23 cellular contexts compared by ENCODE assay signal in the genomic region with DNA sequence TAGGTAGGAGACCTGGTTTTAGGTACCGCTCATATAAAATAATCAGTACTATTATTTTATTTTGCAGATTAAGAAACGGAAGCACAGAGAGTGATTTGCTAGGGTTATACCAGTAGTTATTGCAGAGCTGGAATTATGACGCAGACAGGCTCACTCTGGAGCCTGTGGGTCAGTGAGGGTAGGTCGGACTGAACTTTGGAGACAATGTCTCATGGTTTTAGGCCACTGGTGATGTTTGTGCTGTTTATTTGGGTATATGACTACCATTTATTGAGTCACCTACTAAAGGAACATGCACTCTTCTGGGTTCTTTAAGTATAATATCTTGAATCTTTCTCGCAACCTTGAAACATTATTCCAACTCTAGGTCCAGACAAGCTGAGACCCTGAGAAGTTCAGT. TPM values are rescaled to one million over a fixed set of nuclear protein-coding genes. Genes with fewer than 3 reads are reported as not detected.
A peak's percentile ranks its signal among the peaks of the same experiment; 100 is the strongest.
DNase-seq lines count a peak whose midpoint lies in the region; ATAC-seq, FAIRE-seq and TF ChIP-seq lines count a peak whose summit lies in the region.
"Had no signal": no experiment of that assay in that cellular context is flagged by ENCODE, and none has a peak within 500 bp of the region (broad histone marks: within the 10 kb centered on the region; RNA-seq: fewer than 3 reads in every experiment).

No MANE protein-coding gene starts in this region.

- TF ChIP-seq CTCF in IMR-90 (conservative IDR thresholded peaks at IDR 0.05; ENCODE audit: low read depth, low read length) (no peak), H1 (IDR thresholded peaks at IDR 0.05; ENCODE audit: control extremely low read depth in 1 of 3, insufficient read depth in 1 of 3, low read depth in 1 of 3, low read length in 3 of 3) (no peak), HepG2 (CRISPR knock-in tag; IDR thresholded peaks at IDR 0.05) (no peak), thyroid gland (IDR thresholded peaks at IDR 0.05) (no peak)

- peak overlapping the region; percentile 88; the same call in 1 of the 2 replicates for H2AK5ac ChIP-seq in IMR-90 (ENCODE audit: low read depth, low read length)
- H2AK5ac ChIP-seq in H1 (ENCODE audit: low read depth, low read length): no peak overlapping the region

- H2BK15ac ChIP-seq in IMR-90 (ENCODE audit: low read depth, low read length) (peak overlapping the region; percentile 75; the same call in 2 of the 3 replicates), H1 (ENCODE audit: low read length) (0 out of 2 replicates have a peak overlapping the region, but pooled peaks have one; percentile 49)

- peaks cover 8% of the 10 kb centered on the region for H3K9me1 ChIP-seq in IMR-90 (ENCODE audit: insufficient read depth, low read length)

- TF ChIP-seq RAD21 in IMR-90 (IDR thresholded peaks at IDR 0.05; ENCODE audit: low read length): no peak
- TF ChIP-seq RAD21 in H1 (IDR thresholded peaks at IDR 0.05 in 1 of 2, conservative IDR thresholded peaks at IDR 0.05 in 1 of 2; ENCODE audit: low read depth in 2 of 2, low read length in 2 of 2): no peak
- no peak for TF ChIP-seq RAD21 in HepG2 (CRISPR knock-in tag; IDR thresholded peaks at IDR 0.05)

- H3K79me2 ChIP-seq in H1 (ENCODE audit: control insufficient read depth in 1 of 2, insufficient read depth in 2 of 2, low read length in 2 of 2): no peaks in the 10 kb centered on the region
- no peaks in the 10 kb centered on the region for H3K79me2 ChIP-seq in HepG2 (ENCODE audit: insufficient read depth, low read length)

- H3K4me3 ChIP-seq in IMR-90 (ENCODE audit: insufficient read depth, low read depth, low read length) (no peak overlapping the region), H1 (ENCODE audit: extremely low read depth in 1 of 4, insufficient read depth in 2 of 4, low read depth in 3 of 4, low read length in 4 of 4) (no peak overlapping the region), HepG2 (replicated peaks in 1 of 3; ENCODE audit: insufficient read depth in 1 of 3, low read depth in 2 of 3, low read length in 3 of 3) (no peak overlapping the region), thyroid gland (replicated peaks in 1 of 3) (no peak overlapping the region)

- H4K91ac ChIP-seq in IMR-90 (ENCODE audit: insufficient read depth, low read depth, low read length): 0 out of 2 replicates have a peak overlapping the region, but pooled peaks have one; percentile 38
- no peak overlapping the region for H4K91ac ChIP-seq in H1 (replicated peaks; ENCODE audit: insufficient read length, low read length)

- H2BK20ac ChIP-seq in IMR-90 (ENCODE audit: low read depth, low read length) (peak overlapping the region; percentile 75; the same call in 1 of the 2 replicates), H1 (ENCODE audit: low read length) (no peak overlapping the region)

- H2BK5ac ChIP-seq in IMR-90 (ENCODE audit: low read depth, low read length, poor library complexity, severe bottlenecking) (no peak overlapping the region), H1 (ENCODE audit: low read depth, low read length) (no peak overlapping the region)

- no peak for ATAC-seq in IMR-90 (ENCODE audit: low read depth)
- ATAC-seq in HepG2: no peak
- no peak for ATAC-seq in GM21825 (IDR thresholded peaks at IDR 0.05; ENCODE audit: unreplicated experiment)

- peaks cover 0 to 17% of the 10 kb centered on the region in 2 experiments; a peak in 3 of 4 replicates for H3K79me1 ChIP-seq in IMR-90 (ENCODE audit: low read depth in 1 of 2, low read length in 2 of 2)
- no peaks in the 10 kb centered on the region for H3K79me1 ChIP-seq in H1 (ENCODE audit: low read depth, low read length)

- H3K56ac ChIP-seq in IMR-90 (ENCODE audit: extremely low read depth, insufficient read depth, low read length): no peak overlapping the region
- H3K56ac ChIP-seq in H1 (replicated peaks; ENCODE audit: insufficient read length, low read depth, low read length): no peak overlapping the region

- no peak overlapping the region for H3K4me2 ChIP-seq in IMR-90 (ENCODE audit: low read depth, low read length)
- no peak overlapping the region for H3K4me2 ChIP-seq in H1 (ENCODE audit: insufficient read depth in 1 of 2, low read depth in 2 of 2, low read length in 2 of 2)
- H3K4me2 ChIP-seq in HepG2 (ENCODE audit: low read depth, low read length): peak overlapping the region; percentile 2; the same call in 1 of the 2 replicates
- H3K4me2 ChIP-seq: SK-N-SH had no signal

- H4K8ac ChIP-seq in IMR-90 (ENCODE audit: low read depth in 2 of 2, low read length in 2 of 2): 0 out of 4 replicates have a peak overlapping the region, but pooled peaks have one; percentile 26 to 29
- H4K8ac ChIP-seq in H1 (ENCODE audit: extremely low read depth, insufficient read depth, low read length): no peak overlapping the region

- H2BK120ac ChIP-seq in IMR-90 (ENCODE audit: low read depth, low read length) (0 out of 2 replicates have a peak overlapping the region, but pooled peaks have one; percentile 16), H1 (replicated peaks; ENCODE audit: low read depth, low read length) (no peak overlapping the region)

- dilution Hi-C loops in IMR-90 (cut with HindIII; ENCODE audit: low sequenced_read_pairs, unreplicated experiment): no loop called here

- H3K18ac ChIP-seq in IMR-90 (ENCODE audit: low read depth, low read length) (peak overlapping the region; percentile 66), H1 (ENCODE audit: extremely low read depth, low read length) (no peak overlapping the region)

- no peak for FAIRE-seq in H1 (lab: Jason Lieb, UNC)
- no peak for FAIRE-seq in HepG2 (lab: Jason Lieb, UNC)
- FAIRE-seq: A204.1, G401.6, RCC 7860 had no signal

- TF ChIP-seq EP300 in H1 (IDR thresholded peaks at IDR 0.05; ENCODE audit: borderline replicate concordance in 1 of 2, low read depth in 2 of 2, low read length in 2 of 2) (no peak), HepG2 (IDR thresholded peaks at IDR 0.05; ENCODE audit: low read depth in 2 of 2, low read length in 2 of 2) (no peak), HepG2 (CRISPR knock-in tag; IDR thresholded peaks at IDR 0.05; ENCODE audit: borderline replicate concordance) (no peak)

- BruUV-seq in IMR-90 (replicated peaks; lab: Mats Ljungman, UMichigan) (no TSS peak), HepG2 (replicated peaks; lab: Mats Ljungman, UMichigan) (no TSS peak)

- H3K9me3 ChIP-seq in IMR-90 (ENCODE audit: control insufficient read depth, insufficient read depth, low read length) (no peaks in the 10 kb centered on the region), H1 (ENCODE audit: insufficient read depth in 2 of 2, low read depth in 1 of 2, low read length in 1 of 2) (no peaks in the 10 kb centered on the region), HepG2 (ENCODE audit: low read length) (no peaks in the 10 kb centered on the region), thyroid gland (no peaks in the 10 kb centered on the region)
- H3K9me3 ChIP-seq: SK-N-SH had no signal

- intact Hi-C loops in IMR-90 (cut with micrococcal nuclease): no loop called here
- intact Hi-C loops in HepG2 (cut with micrococcal nuclease; ENCODE audit: unreplicated experiment): loop anchor here (5.0 kb wide), 1 partner anchor 33 kb away; a partner anchor contains a TSS
- intact Hi-C loops in thyroid gland (cut with DNase I): no loop called here

- no peak overlapping the region for H2BK12ac ChIP-seq in H1 (ENCODE audit: low read depth, low read length)

- DNase-seq in IMR-90 (peak; percentile 55), H1 (ENCODE audit: low read depth in 1 of 2, low spot score in 2 of 2) (no peak), HepG2 (ENCODE audit: low spot score) (no peak), thyroid gland (no peak), UCSD-AML1 (lab: John Stamatoyannopoulos, UW; ENCODE audit: unreplicated experiment) (no peak)
- DNase-seq in effector CD8-positive, alpha-beta T cell (lab: John Stamatoyannopoulos, UW): no peak
- DNase-seq: C1 segment of cervical spinal cord; CD4-positive, alpha-beta memory T cell; COR-L47; KBM-7; MV-4-11; NCI-H1105; NCI-H1436 treated with DMSO at 0.1 percent for 48 hours; NCI-H187 treated with DMSO at 0.1 percent for 48 hours; NCI-H2171 treated with DMSO at 0.1 percent for 48 hours; NCI-H524; NCI-H774; SIG-M5; SK-N-SH had no signal

- peak overlapping the region; percentile 86 for H3K14ac ChIP-seq in IMR-90 (replicated peaks; ENCODE audit: low read depth, low read length)
- no peak overlapping the region for H3K14ac ChIP-seq in H1 (ENCODE audit: insufficient read length)

- H4K20me1 ChIP-seq in IMR-90 (ENCODE audit: insufficient read depth, low read length): no peaks in the 10 kb centered on the region
- H4K20me1 ChIP-seq in H1 (replicated peaks in 1 of 2; ENCODE audit: control insufficient read depth in 1 of 2, insufficient read depth in 2 of 2, low read length in 2 of 2): no peaks in the 10 kb centered on the region
- no peaks in the 10 kb centered on the region for H4K20me1 ChIP-seq in HepG2 (ENCODE audit: insufficient read depth, low read length)

- no peak overlapping the region for H2AK9ac ChIP-seq in IMR-90 (replicated peaks; ENCODE audit: low read depth, low read length, poor library complexity)

- TF ChIP-seq POLR2A in IMR-90 (IDR thresholded peaks at IDR 0.05; ENCODE audit: low read depth, low read length) (0 out of 2 replicates have a peak, but pooled peaks have one; percentile 16), H1 (IDR thresholded peaks at IDR 0.05; ENCODE audit: control extremely low read depth in 1 of 2, low read depth in 2 of 2, low read length in 2 of 2) (no peak), HepG2 (IDR thresholded peaks at IDR 0.05; ENCODE audit: insufficient read depth in 1 of 2, low read depth in 2 of 2, low read length in 2 of 2) (no peak), thyroid gland (IDR thresholded peaks at IDR 0.05) (no peak)

- H3K27ac ChIP-seq in IMR-90 (ENCODE audit: insufficient read depth, low read length) (peak overlapping the region; percentile 34; the same call in 1 of the 2 replicates), H1 (ENCODE audit: low read depth, low read length) (no peak overlapping the region), HepG2 (ENCODE audit: extremely low read length, insufficient read depth, low read length) (peak overlapping the region; percentile 20), thyroid gland (peak overlapping the region in 2 of 3 donors; percentile 49 to 70)

- H3K4ac ChIP-seq in IMR-90 (ENCODE audit: low read depth, low read length): peak overlapping the region; percentile 61; the same call in 1 of the 2 replicates
- no peak overlapping the region for H3K4ac ChIP-seq in H1 (replicated peaks; ENCODE audit: insufficient read length, low read depth, low read length)

- no peaks in the 10 kb centered on the region for H3K27me3 ChIP-seq in IMR-90 (ENCODE audit: control insufficient read depth, insufficient read depth, low read length)
- H3K27me3 ChIP-seq in H1 (replicated peaks in 1 of 4; ENCODE audit: control insufficient read depth in 3 of 4, extremely low read depth in 1 of 4, insufficient read depth in 3 of 4, low read length in 3 of 4): no peaks in the 10 kb centered on the region
- no peaks in the 10 kb centered on the region for H3K27me3 ChIP-seq in HepG2 (ENCODE audit: control insufficient read depth in 1 of 2, insufficient read depth in 2 of 2, low read length in 2 of 2)
- no peaks in the 10 kb centered on the region for H3K27me3 ChIP-seq in thyroid gland

- CTCF ChIA-PET in IMR-90 (lab: Yijun Ruan, JAX): interaction anchor here (0.7 to 0.9 kb wide), 2 partner anchors 13 to 247 kb away, joined by 3 to 4 read pairs; no protein-coding TSS in a partner anchor
- CTCF ChIA-PET in H1 (lab: Charles Lee; ENCODE audit: partially characterized antibody): interaction anchor here (0.6 to 1.9 kb wide), 5 partner anchors 17 to 132 kb away, joined by 3 to 6 read pairs (median 3); no protein-coding TSS in a partner anchor
- CTCF ChIA-PET in HepG2 (lab: Yijun Ruan, JAX; ENCODE audit: low intra/inter-chr PET ratio, low total read pairs): no interaction called here

- peaks cover 2% of the 10 kb centered on the region; the same call in 1 of the 2 replicates for H3K23me2 ChIP-seq in H1 (ENCODE audit: low read depth, low read length)

- H3K23ac ChIP-seq in IMR-90 (ENCODE audit: low read depth, low read length) (peak overlapping the region; percentile 6; the same call in 1 of the 2 replicates), H1 (ENCODE audit: insufficient read length) (no peak overlapping the region)

- POLR2A ChIA-PET in IMR-90 (lab: Charles Lee; ENCODE audit: unreplicated experiment): interaction anchor here (0.8 kb wide), 1 partner anchor 45 kb away, joined by 3 read pairs; no protein-coding TSS in a partner anchor
- POLR2A ChIA-PET in H1 (lab: Charles Lee; ENCODE audit: partially characterized antibody): interaction anchor here (1.2 kb wide), 1 partner anchor 17 kb away, joined by 3 read pairs; no protein-coding TSS in a partner anchor
- POLR2A ChIA-PET in HepG2 (lab: Yijun Ruan, JAX): interaction anchor here (1.1 to 8.2 kb wide), 8 partner anchors 31 to 75 kb away, joined by 3 to 67 read pairs (median 8); a partner anchor contains a TSS

- WGBS in IMR-90 (ENCODE audit: extremely low coverage in 2 of 2, insufficient read length in 1 of 2), 2 experiments: no CpG with 5 or more reads among the region's 5 CpGs
- 92% methylated on average over 5 of the region's 5 CpGs; no CpG with 5 or more reads in 1 of the 2 experiments for WGBS in H1 (ENCODE audit: extremely low coverage in 1 of 2, insufficient coverage in 1 of 2, insufficient read length in 1 of 2, insufficient replicate concordance in 2 of 2, low coverage in 1 of 2, low lambda C conversion rate in 2 of 2, missing lambda C conversion rate in 1 of 2), 2 experiments
- 95% methylated on average over 5 of the region's 5 CpGs for WGBS in HepG2 (ENCODE audit: low lambda C conversion rate)
- 94 to 99% methylated on average over 5 of the region's 5 CpGs for WGBS in thyroid gland, 2 donors

- H3K4me1 ChIP-seq in IMR-90 (ENCODE audit: control insufficient read depth, insufficient read depth, low read length): peaks cover 18% of the 10 kb centered on the region
- H3K4me1 ChIP-seq in H1 (replicated peaks in 1 of 4; ENCODE audit: control insufficient read depth in 3 of 4, insufficient read depth in 4 of 4, low read length in 3 of 4): peaks cover 0 to 4% (median under 1%) of the 10 kb centered on the region in 4 experiments; a peak in 2 of 7 replicates
- H3K4me1 ChIP-seq in HepG2 (ENCODE audit: insufficient read depth, low read length): peaks cover 100% of the 10 kb centered on the region
- H3K4me1 ChIP-seq in thyroid gland: peaks cover 49 to 81% of the 10 kb centered on the region in 2 donors

- peak overlapping the region; percentile 37; the same call in 1 of the 2 replicates for H4K5ac ChIP-seq in IMR-90 (ENCODE audit: low read depth, low read length)
- no peak overlapping the region for H4K5ac ChIP-seq in H1 (ENCODE audit: insufficient read length, low read depth, low read length)

- H3K9ac ChIP-seq in IMR-90 (ENCODE audit: low read depth, low read length) (no peak overlapping the region), H1 (replicated peaks in 1 of 4; ENCODE audit: extremely low read depth in 1 of 4, low read depth in 3 of 4, low read length in 3 of 4) (no peak overlapping the region), HepG2 (ENCODE audit: insufficient read depth, low read depth, low read length) (no peak overlapping the region)
- H3K9ac ChIP-seq: SK-N-SH had no signal

- peaks cover 22% of the 10 kb centered on the region for H3K36me3 ChIP-seq in IMR-90 (ENCODE audit: control insufficient read depth, insufficient read depth, low read length)
- no peaks in the 10 kb centered on the region for H3K36me3 ChIP-seq in H1 (ENCODE audit: control insufficient read depth in 2 of 4, insufficient read depth in 4 of 4, low read length in 3 of 4)
- no peaks in the 10 kb centered on the region; a peak in 1 of 5 replicates for H3K36me3 ChIP-seq in HepG2 (replicated peaks in 1 of 2; ENCODE audit: control insufficient read depth in 1 of 2, insufficient read depth in 2 of 2, low read length in 2 of 2)
- H3K36me3 ChIP-seq in thyroid gland: no peaks in the 10 kb centered on the region

- H2AFZ ChIP-seq in IMR-90 (replicated peaks; ENCODE audit: low read length, poor library complexity): peak overlapping the region; percentile 38
- no peak overlapping the region for H2AFZ ChIP-seq in H1 (ENCODE audit: low read length)
- no peak overlapping the region for H2AFZ ChIP-seq in HepG2 (ENCODE audit: low read length)

- in situ Hi-C loops in IMR-90 (cut with MboI; ENCODE audit: low sequenced_read_pairs): no loop called here
- in situ Hi-C loops in HepG2 (cut with HindIII; ENCODE audit: extremely low pct_ligation_motif_present, low pct_unique_long_range_greater_than_20kb): loop anchor here (10.0 kb wide), 1 partner anchor 84 kb away; no protein-coding TSS in a partner anchor

RNA-seq across cellular contexts. Expression of a gene that starts 33.5 kb away (rescaled TPM):
- total RNA-seq in IMR-90 (2012; rRNA removed): 6.5 and 8.1 TPM in 2 replicates
- 11.3 and 13.8 TPM in 2 replicates for polyA plus RNA-seq in IMR-90 (2012; rRNA removed)
- polyA plus RNA-seq in IMR-90 (2012; cell fraction: cytosol; rRNA removed): 4.6 and 9.3 TPM in 2 replicates
- polyA plus RNA-seq in IMR-90 (2012; cell fraction: nucleus; rRNA removed; ENCODE audit: low replicate concordance): 6.3 and 29.2 TPM in 2 replicates
- total RNA-seq in H1 (2021; fragmentation: NEBNext Ultra II Directional; extraction: Animal tissue kit (Norgen Biotek cat#: 25700)): 0.34 and 0.46 TPM in 2 replicates
- 0.19 and 0.47 TPM in 2 replicates for polyA plus RNA-seq in H1 (2011; rRNA removed)
- polyA plus RNA-seq in H1 (2011; cell fraction: cytosol; rRNA removed): 0.26 TPM
- polyA plus RNA-seq in H1 (2011; cell fraction: nucleus; rRNA removed): 0.27 TPM
- polyA plus RNA-seq in H1 (2012, experiment 1 of 2): 0.07 to 0.39 TPM (median 0.13 TPM) in 4 replicates
- polyA plus RNA-seq in H1 (2012, experiment 2 of 2): not detected
- 0.45 TPM for polyA plus RNA-seq in H1 (2013, experiment 1 of 2)
- polyA plus RNA-seq in H1 (2013, experiment 2 of 2): 0.28 TPM
- polyA minus RNA-seq in H1 (2011; rRNA and poly(A)+ RNA removed): 0.22 and 0.28 TPM in 2 replicates
- polyA minus RNA-seq in H1 (2011; cell fraction: cytosol; rRNA and poly(A)+ RNA removed): not detected
- 0.50 TPM for polyA minus RNA-seq in H1 (2011; cell fraction: nucleus; rRNA and poly(A)+ RNA removed)
- total RNA-seq in HepG2 (2016; rRNA removed; fragmentation: Illumina TruSeq; extraction: Trizol): 38.0 and 48.3 TPM in 2 replicates
- total RNA-seq in HepG2 (2016; cell fraction: cytosol; rRNA removed; fragmentation: Illumina TruSeq; extraction: Trizol; ENCODE audit: low read depth): 15.9 and 21.1 TPM in 2 replicates
- 40.6 and 43.4 TPM in 2 replicates for total RNA-seq in HepG2 (2016; cell fraction: insoluble cytoplasmic fraction; rRNA removed; fragmentation: Illumina TruSeq; extraction: Trizol)
- total RNA-seq in HepG2 (2016; cell fraction: membrane; rRNA removed; fragmentation: Illumina TruSeq; extraction: Trizol): 64.6 and 78.0 TPM in 2 replicates
- total RNA-seq in HepG2 (2016; cell fraction: nucleus; rRNA removed; fragmentation: Illumina TruSeq; extraction: Trizol): 35.3 and 37.4 TPM in 2 replicates
- 81.2 and 93.1 TPM in 2 replicates for polyA plus RNA-seq in HepG2 (2011; rRNA removed)
- polyA plus RNA-seq in HepG2 (2011; cell fraction: cytosol; rRNA removed): 67.4 and 75.1 TPM in 2 replicates
- 35.7 and 38.6 TPM in 2 replicates for polyA plus RNA-seq in HepG2 (2011; cell fraction: nucleus; rRNA removed)
- polyA plus RNA-seq in HepG2 (2012): 30.0 and 50.4 TPM in 2 replicates
- 29.7 and 33.1 TPM in 2 replicates for polyA plus RNA-seq in HepG2 (2016; cell fraction: cytosol; fragmentation: Illumina TruSeq; extraction: Trizol; ENCODE audit: low read depth)
- polyA plus RNA-seq in HepG2 (2016; cell fraction: insoluble cytoplasmic fraction; fragmentation: Illumina TruSeq; extraction: Trizol; ENCODE audit: low read depth): 48.4 and 48.5 TPM in 2 replicates
- polyA plus RNA-seq in HepG2 (2016; cell fraction: membrane; fragmentation: Illumina TruSeq; extraction: Trizol; ENCODE audit: low read depth): 58.8 and 67.5 TPM in 2 replicates
- polyA plus RNA-seq in HepG2 (2016; cell fraction: nucleus; fragmentation: Illumina TruSeq; extraction: Trizol; ENCODE audit: insufficient read depth, low read depth): 57.0 and 61.8 TPM in 2 replicates
- polyA minus RNA-seq in HepG2 (2011; rRNA and poly(A)+ RNA removed; ENCODE audit: low replicate concordance): 1.5 and 93.0 TPM in 2 replicates
- 52.1 and 62.2 TPM in 2 replicates for polyA minus RNA-seq in HepG2 (2011; cell fraction: cytosol; rRNA and poly(A)+ RNA removed)
- 50.9 and 53.8 TPM in 2 replicates for polyA minus RNA-seq in HepG2 (2011; cell fraction: nucleus; rRNA and poly(A)+ RNA removed)
- 100 to 1,000 TPM in 2 of 4 donors, 10 to 100 TPM in 2; 57.6 to 220 (median 103) TPM for total RNA-seq in thyroid gland
